ENCODE assay signal across 21 cellular contexts in genomic region chr7:48295572-48295971, GRCh38.
"Had no signal": no experiment of that assay in that cellular context is flagged by ENCODE, and none has a peak within 500 bp of the region (broad histone marks: within the 10 kb centered on the region; RNA-seq: fewer than 3 reads in every experiment).

No MANE protein-coding gene starts in this region.

- H3K27me3 ChIP-seq: adrenal gland, ascending aorta, colonic mucosa, gastrocnemius medialis, neutrophil, right lobe of liver, transverse colon had no signal

- H3K9me3 Mint-ChIP-seq: activated naive CD4-positive, alpha-beta T cell treated with anti-CD3 and anti-CD28 coated beads for 36 hours; activated naive CD8-positive, alpha-beta T cell treated with anti-CD3 and anti-CD28 coated beads for 36 hours; nephron had no signal

- H3K9me3 ChIP-seq: adrenal gland, ascending aorta, colonic mucosa, gastrocnemius medialis, neutrophil, right lobe of liver, transverse colon had no signal

- H3K36me3 Mint-ChIP-seq: activated naive CD8-positive, alpha-beta T cell treated with anti-CD3 and anti-CD28 coated beads for 36 hours had no signal

- DNase-seq: activated CD4-positive, alpha-beta T cell treated with anti-CD3 and anti-CD28 coated beads for 36 hours; activated CD4-positive, alpha-beta T cell treated with anti-CD3 and anti-CD28 coated beads, Interleukin-2, amount 50 U/mL, for 4 hours; activated CD4-positive, CD25-positive, alpha-beta regulatory T cell; activated effector memory CD4-positive, alpha-beta T cell treated with Interleukin-2 at 50 U/mL for 16 hours; activated naive CD4-positive, alpha-beta T cell treated with anti-CD3 and anti-CD28 coated beads for 36 hours; activated naive CD8-positive, alpha-beta T cell treated with anti-CD3 and anti-CD28 coated beads for 36 hours; adrenal gland; colonic mucosa; effector CD8-positive, alpha-beta T cell; gastrocnemius medialis; hippocampal formation; left cardiac atrium; mammary epithelial cell; right lobe of liver; stimulated activated CD4-positive, alpha-beta T cell treated with anti-CD3 and anti-CD28 coated beads, Interleukin-2, amount 100 ng/mL, for 48 hours; stimulated activated naive CD4-positive, alpha-beta T cell treated with Interleukin-2 at 50 U/mL for 16 hours; transverse colon had no signal

- H3K27ac ChIP-seq: adrenal gland, ascending aorta, colonic mucosa, epithelial cell of prostate, gastrocnemius medialis, neutrophil, right lobe of liver, transverse colon had no signal

- H3K27me3 Mint-ChIP-seq: activated naive CD8-positive, alpha-beta T cell treated with anti-CD3 and anti-CD28 coated beads for 36 hours had no signal

- H3K4me3 ChIP-seq: adrenal gland, ascending aorta, colonic mucosa, gastrocnemius medialis, right lobe of liver, transverse colon had no signal

- H3K27ac Mint-ChIP-seq: activated CD4-positive, alpha-beta T cell treated with anti-CD3 and anti-CD28 coated beads for 36 hours; activated naive CD4-positive, alpha-beta T cell treated with anti-CD3 and anti-CD28 coated beads for 36 hours; activated naive CD8-positive, alpha-beta T cell treated with anti-CD3 and anti-CD28 coated beads for 36 hours; nephron had no signal

- H3K4me1 ChIP-seq: adrenal gland, ascending aorta, colonic mucosa, gastrocnemius medialis, right lobe of liver, transverse colon had no signal

- H3K36me3 ChIP-seq: adrenal gland, ascending aorta, colonic mucosa, gastrocnemius medialis, right lobe of liver, transverse colon had no signal

- H3K4me3 Mint-ChIP-seq: activated CD4-positive, alpha-beta T cell treated with anti-CD3 and anti-CD28 coated beads for 36 hours; activated naive CD4-positive, alpha-beta T cell treated with anti-CD3 and anti-CD28 coated beads for 36 hours; activated naive CD8-positive, alpha-beta T cell treated with anti-CD3 and anti-CD28 coated beads for 36 hours; nephron had no signal
